Comparison of ENCODE assay signal across 9 cellular contexts in genomic region chr5:15463231-15463630, GRCh38. TPM values are rescaled to one million over a fixed set of nuclear protein-coding genes. Genes with fewer than 3 reads are reported as not detected.
A peak's percentile ranks its signal among the peaks of the same experiment; 100 is the strongest.
DNase-seq lines count a peak whose midpoint lies in the region; ATAC-seq, FAIRE-seq and TF ChIP-seq lines count a peak whose summit lies in the region.
"Had no signal": no experiment of that assay in that cellular context is flagged by ENCODE, and none has a peak within 500 bp of the region (broad histone marks: within the 10 kb centered on the region; RNA-seq: fewer than 3 reads in every experiment).

No MANE protein-coding gene starts in this region.

- H3K4me3 ChIP-seq in H7 (ENCODE audit: insufficient read depth, low read depth, low read length) = no peak overlapping the region
- H3K4me3 ChIP-seq in OCI-LY7 (ENCODE audit: low read depth, low read length, poor library complexity, severe bottlenecking) = no peak overlapping the region
- H3K4me3 ChIP-seq in psoas muscle = no peak overlapping the region
- no peak overlapping the region for H3K4me3 ChIP-seq in pancreas
- H3K4me3 ChIP-seq in colonic mucosa = no peak overlapping the region
- H3K4me3 ChIP-seq: lung had no signal

- H2AFZ ChIP-seq in OCI-LY7 (ENCODE audit: low read length) = no peak overlapping the region

- H3K27ac ChIP-seq in OCI-LY7 (ENCODE audit: low read depth, low read length, poor library complexity, severe bottlenecking) (no peak overlapping the region), psoas muscle (no peak overlapping the region), pancreas (no peak overlapping the region), colonic mucosa (no peak overlapping the region)

- DNase-seq in H7 (peak; percentile 42), OCI-LY7 (ENCODE audit: low spot score) (no peak), fibroblast of gingiva (ENCODE audit: low read depth) (peak; percentile 18), psoas muscle (no peak), MV-4-11 (lab: John Stamatoyannopoulos, UW) (no peak), pancreas (no peak), colonic mucosa (no peak)
- DNase-seq: activated B cell treated with CpG ODN at 0.5 μM for 24 hours had no signal

- no peaks in the 10 kb centered on the region for H3K27me3 ChIP-seq in H7 (ENCODE audit: control insufficient read depth, insufficient read depth, low read length)
- no peaks in the 10 kb centered on the region for H3K27me3 ChIP-seq in psoas muscle (ENCODE audit: insufficient read depth in 3 of 3, low read length in 2 of 3)
- H3K27me3 ChIP-seq in pancreas = no peaks in the 10 kb centered on the region
- H3K27me3 ChIP-seq in colonic mucosa = no peaks in the 10 kb centered on the region

- CTCF ChIA-PET in OCI-LY7 (lab: Charles Lee; ENCODE audit: unreplicated experiment) = no interaction called here

- H3K9me3 ChIP-seq in OCI-LY7 (ENCODE audit: low read length) = no peaks in the 10 kb centered on the region
- peaks cover 4% of the 10 kb centered on the region for H3K9me3 ChIP-seq in psoas muscle
- no peaks in the 10 kb centered on the region for H3K9me3 ChIP-seq in pancreas
- no peaks in the 10 kb centered on the region for H3K9me3 ChIP-seq in colonic mucosa

- POLR2A ChIA-PET in OCI-LY7 (lab: Charles Lee) = no interaction called here

- H3K9me2 ChIP-seq in OCI-LY7 (ENCODE audit: insufficient read depth, low read length) = no peaks in the 10 kb centered on the region

- 0 out of 2 replicates have a peak, but pooled peaks have one; percentile 12 for TF ChIP-seq CTCF in OCI-LY7 (conservative IDR thresholded peaks at IDR 0.05; ENCODE audit: low read length)
- TF ChIP-seq CTCF in psoas muscle (IDR thresholded peaks at IDR 0.05) = peak; percentile 27
- no peak for TF ChIP-seq CTCF in pancreas (IDR thresholded peaks at IDR 0.05)
- TF ChIP-seq CTCF in colonic mucosa (IDR thresholded peaks at IDR 0.05) = no peak

- H3K36me3 ChIP-seq in H7 (replicated peaks; ENCODE audit: control insufficient read depth, insufficient read depth, low read length) = no peaks in the 10 kb centered on the region
- no peaks in the 10 kb centered on the region for H3K36me3 ChIP-seq in OCI-LY7 (ENCODE audit: insufficient read depth, low read length)
- H3K36me3 ChIP-seq in psoas muscle (ENCODE audit: insufficient read depth in 1 of 2, low read depth in 1 of 2) = no peaks in the 10 kb centered on the region
- no peaks in the 10 kb centered on the region for H3K36me3 ChIP-seq in pancreas
- H3K36me3 ChIP-seq in colonic mucosa = no peaks in the 10 kb centered on the region

- H4K20me1 ChIP-seq in OCI-LY7 (ENCODE audit: insufficient read depth, low read length) = no peaks in the 10 kb centered on the region

- ATAC-seq in psoas muscle = no peak
- ATAC-seq in pancreas = no peak

- BruUV-seq in OCI-LY7 (replicated peaks; lab: Mats Ljungman, UMichigan) = no TSS peak

- no peak overlapping the region for H3K4me2 ChIP-seq in OCI-LY7 (ENCODE audit: low read length)

- H3K4me1 ChIP-seq in OCI-LY7 (ENCODE audit: insufficient read depth, low read length, poor library complexity, severe bottlenecking) (no peaks in the 10 kb centered on the region), psoas muscle (no peaks in the 10 kb centered on the region), pancreas (no peaks in the 10 kb centered on the region), colonic mucosa (no peaks in the 10 kb centered on the region)

- FAIRE-seq in pancreas (lab: Jason Lieb, UNC) = no peak

- H3K79me2 ChIP-seq in OCI-LY7 (ENCODE audit: insufficient read depth, low read depth, low read length) = no peaks in the 10 kb centered on the region

- intact Hi-C loops in OCI-LY7 (cut with micrococcal nuclease; ENCODE audit: unreplicated experiment) = no loop called here
- intact Hi-C loops in psoas muscle (cut with DNase I) = loop anchor here in 1 of 2 donors (10.0 kb wide), 1 partner anchor 362 kb away; no protein-coding TSS in a partner anchor
- intact Hi-C loops in pancreas (cut with DNase I) = no loop called here
- intact Hi-C loops in colonic mucosa (cut with DNase I) = no loop called here

- H3K9ac ChIP-seq in colonic mucosa (ENCODE audit: low read depth in 2 of 2, low read length in 2 of 2) = no peak overlapping the region

RNA-seq across cellular contexts. Expression of gene FBXL7, which starts 36.7 kb away (rescaled TPM):
- total RNA-seq in H7 (2014; rRNA removed; shearing (Covaris generic)) = 7.5 and 8.4 TPM in 2 replicates
- not detected in 2 replicates for total RNA-seq in OCI-LY7 (2014; rRNA removed; shearing (Covaris generic))
- total RNA-seq in OCI-LY7 (2022) = not detected in 2 replicates
- total RNA-seq in psoas muscle = 1 to 10 TPM; 1.6 to 7.5 (median 4.4) TPM
- polyA plus RNA-seq in psoas muscle = 1 to 10 TPM; 1.6 to 2.6 (median 1.9) TPM
- 1 to 10 TPM in 3 of 6 donors, under 1 TPM in 3; 0.35 to 2.4 (median 1.1) TPM for total RNA-seq in pancreas
- 1 to 10 TPM; 1.2 TPM for polyA plus RNA-seq in pancreas
- 1 to 10 TPM; 1.6 to 3.0 TPM for total RNA-seq in colonic mucosa
- total RNA-seq: activated B cell treated with CpG ODN at 0.5 μM for 24 hours had no signal

Comparison
In these comparisons a context has a peak if more than half of its experiments do, and no peak if none do; other contexts are left out.
1. DNase-seq: peak in H7 (single experiment) and fibroblast of gingiva (single experiment); none in OCI-LY7 (single experiment), psoas muscle (0 of 2), MV-4-11 (single experiment), pancreas (0 of 6) and colonic mucosa (single experiment).
2. CTCF ChIP-seq: peak in OCI-LY7 (single experiment) and psoas muscle (single experiment); none in pancreas (0 of 4) and colonic mucosa (single experiment).